In the genomic region with DNA sequence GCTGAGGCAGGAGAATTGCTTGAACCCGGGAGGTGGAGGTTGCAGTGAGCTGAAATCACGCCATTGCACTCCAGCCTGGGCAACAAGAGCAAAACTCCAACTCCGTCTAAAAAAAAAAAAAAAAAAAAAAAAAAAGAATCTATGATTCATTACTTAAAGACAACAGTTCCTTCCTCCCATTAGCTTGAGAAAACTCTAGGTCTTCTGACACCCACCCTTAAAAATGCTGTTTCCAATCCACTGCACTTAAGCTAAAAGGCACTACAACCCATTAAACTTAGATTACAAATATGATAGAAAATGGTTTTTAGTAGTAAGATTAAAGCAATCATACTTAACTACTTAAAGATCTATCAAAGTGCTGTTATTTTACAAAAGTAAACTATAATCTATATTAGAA, we compare ENCODE assay signal across 1 cellular context.
TF ChIP-seq lines count a peak whose summit lies in the region.

No MANE protein-coding gene starts in this region.

TF ChIP-seq in SK-N-SH, 30 proteins besides CTCF, POLR2A, EP300 and RAD21 (continued from another document):
- TF ChIP-seq NFIC (IDR thresholded peaks at IDR 0.05; ENCODE audit: borderline replicate concordance) = no peak
- TF ChIP-seq, protein P1, sequence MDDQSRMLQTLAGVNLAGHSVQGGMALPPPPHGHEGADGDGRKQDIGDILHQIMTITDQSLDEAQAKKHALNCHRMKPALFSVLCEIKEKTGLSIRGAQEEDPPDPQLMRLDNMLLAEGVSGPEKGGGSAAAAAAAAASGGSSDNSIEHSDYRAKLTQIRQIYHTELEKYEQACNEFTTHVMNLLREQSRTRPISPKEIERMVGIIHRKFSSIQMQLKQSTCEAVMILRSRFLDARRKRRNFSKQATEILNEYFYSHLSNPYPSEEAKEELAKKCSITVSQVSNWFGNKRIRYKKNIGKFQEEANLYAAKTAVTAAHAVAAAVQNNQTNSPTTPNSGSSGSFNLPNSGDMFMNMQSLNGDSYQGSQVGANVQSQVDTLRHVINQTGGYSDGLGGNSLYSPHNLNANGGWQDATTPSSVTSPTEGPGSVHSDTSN (IDR thresholded peaks at IDR 0.05) = no peak
- no peak for TF ChIP-seq RCOR1 (IDR thresholded peaks at IDR 0.05; ENCODE audit: low read length)
- no peak for TF ChIP-seq RFX5 (IDR thresholded peaks at IDR 0.05; ENCODE audit: low read length)
- TF ChIP-seq, protein P2, sequence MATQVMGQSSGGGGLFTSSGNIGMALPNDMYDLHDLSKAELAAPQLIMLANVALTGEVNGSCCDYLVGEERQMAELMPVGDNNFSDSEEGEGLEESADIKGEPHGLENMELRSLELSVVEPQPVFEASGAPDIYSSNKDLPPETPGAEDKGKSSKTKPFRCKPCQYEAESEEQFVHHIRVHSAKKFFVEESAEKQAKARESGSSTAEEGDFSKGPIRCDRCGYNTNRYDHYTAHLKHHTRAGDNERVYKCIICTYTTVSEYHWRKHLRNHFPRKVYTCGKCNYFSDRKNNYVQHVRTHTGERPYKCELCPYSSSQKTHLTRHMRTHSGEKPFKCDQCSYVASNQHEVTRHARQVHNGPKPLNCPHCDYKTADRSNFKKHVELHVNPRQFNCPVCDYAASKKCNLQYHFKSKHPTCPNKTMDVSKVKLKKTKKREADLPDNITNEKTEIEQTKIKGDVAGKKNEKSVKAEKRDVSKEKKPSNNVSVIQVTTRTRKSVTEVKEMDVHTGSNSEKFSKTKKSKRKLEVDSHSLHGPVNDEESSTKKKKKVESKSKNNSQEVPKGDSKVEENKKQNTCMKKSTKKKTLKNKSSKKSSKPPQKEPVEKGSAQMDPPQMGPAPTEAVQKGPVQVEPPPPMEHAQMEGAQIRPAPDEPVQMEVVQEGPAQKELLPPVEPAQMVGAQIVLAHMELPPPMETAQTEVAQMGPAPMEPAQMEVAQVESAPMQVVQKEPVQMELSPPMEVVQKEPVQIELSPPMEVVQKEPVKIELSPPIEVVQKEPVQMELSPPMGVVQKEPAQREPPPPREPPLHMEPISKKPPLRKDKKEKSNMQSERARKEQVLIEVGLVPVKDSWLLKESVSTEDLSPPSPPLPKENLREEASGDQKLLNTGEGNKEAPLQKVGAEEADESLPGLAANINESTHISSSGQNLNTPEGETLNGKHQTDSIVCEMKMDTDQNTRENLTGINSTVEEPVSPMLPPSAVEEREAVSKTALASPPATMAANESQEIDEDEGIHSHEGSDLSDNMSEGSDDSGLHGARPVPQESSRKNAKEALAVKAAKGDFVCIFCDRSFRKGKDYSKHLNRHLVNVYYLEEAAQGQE (IDR thresholded peaks at IDR 0.05; ENCODE audit: low read depth, low read length) = no peak
- TF ChIP-seq FOSL2 (IDR thresholded peaks at IDR 0.05; ENCODE audit: borderline replicate concordance, low read depth) = no peak
- no peak for TF ChIP-seq GABPA (IDR thresholded peaks at IDR 0.05; ENCODE audit: low read depth)
- TF ChIP-seq SIN3A (IDR thresholded peaks at IDR 0.05; ENCODE audit: borderline replicate concordance, low read depth, low read length) = no peak
- TF ChIP-seq, protein P3, sequence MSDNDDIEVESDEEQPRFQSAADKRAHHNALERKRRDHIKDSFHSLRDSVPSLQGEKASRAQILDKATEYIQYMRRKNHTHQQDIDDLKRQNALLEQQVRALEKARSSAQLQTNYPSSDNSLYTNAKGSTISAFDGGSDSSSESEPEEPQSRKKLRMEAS (IDR thresholded peaks at IDR 0.05; ENCODE audit: low read depth) = no peak
TF ChIP-seq in SK-N-SH: peak in this region for 0.
